ENCODE assay signal across 13 cellular contexts in genomic region chrX:123846598-123847038, GRCh38. TPM values are rescaled to one million over a fixed set of nuclear protein-coding genes. Genes with fewer than 3 reads are reported as not detected.
A peak's percentile ranks its signal among the peaks of the same experiment; 100 is the strongest.
DNase-seq lines count a peak whose midpoint lies in the region; ATAC-seq and TF ChIP-seq lines count a peak whose summit lies in the region.
"Had no signal": no experiment of that assay in that cellular context is flagged by ENCODE, and none has a peak within 500 bp of the region (broad histone marks: within the 10 kb centered on the region; RNA-seq: fewer than 3 reads in every experiment).

No MANE protein-coding gene starts in this region.

- no peaks in the 10 kb centered on the region for H3K9me3 ChIP-seq in smooth muscle cell (replicated peaks; ENCODE audit: low read depth)
- H3K9me3 ChIP-seq in neural progenitor cell (ENCODE audit: low read depth) = no peaks in the 10 kb centered on the region
- H3K9me3 ChIP-seq: thyroid gland had no signal

- H2AFZ ChIP-seq in smooth muscle cell (ENCODE audit: low read depth) (no peak overlapping the region), neural progenitor cell (replicated peaks) (no peak overlapping the region)

- H3K36me3 ChIP-seq in smooth muscle cell (ENCODE audit: low read depth) = no peaks in the 10 kb centered on the region
- H3K36me3 ChIP-seq in neural progenitor cell = no peaks in the 10 kb centered on the region
- H3K36me3 ChIP-seq: thyroid gland had no signal

- no peaks in the 10 kb centered on the region for H4K20me1 ChIP-seq in smooth muscle cell (ENCODE audit: low read depth)
- H4K20me1 ChIP-seq in neural progenitor cell (ENCODE audit: low read depth) = no peaks in the 10 kb centered on the region

- H3K4me3 ChIP-seq in choroid plexus epithelial cell (ENCODE audit: low read depth, low read length) (no peak overlapping the region), smooth muscle cell (no peak overlapping the region), neural progenitor cell (no peak overlapping the region)
- H3K4me3 ChIP-seq: thyroid gland had no signal

- H3K4me1 Mint-ChIP-seq in activated CD4-positive, alpha-beta T cell treated with anti-CD3 and anti-CD28 coated beads for 36 hours = peaks cover 3% of the 10 kb centered on the region
- peaks cover 7% of the 10 kb centered on the region for H3K4me1 Mint-ChIP-seq in neural progenitor cell

- CTCF ChIA-PET in activated CD4-positive, alpha-beta T cell treated with anti-CD3 and anti-CD28 coated beads for 36 hours (lab: Charles Lee) = no interaction called here

- H3K27me3 ChIP-seq in smooth muscle cell (ENCODE audit: low read depth) = no peaks in the 10 kb centered on the region
- H3K27me3 ChIP-seq in neural progenitor cell = no peaks in the 10 kb centered on the region
- H3K27me3 ChIP-seq: thyroid gland had no signal

- no peak overlapping the region for H3K4me3 Mint-ChIP-seq in activated CD4-positive, alpha-beta T cell treated with anti-CD3 and anti-CD28 coated beads for 36 hours
- H3K4me3 Mint-ChIP-seq in neural progenitor cell = no peak overlapping the region
- H3K4me3 Mint-ChIP-seq: activated CD4-positive, alpha-beta memory T cell treated with anti-CD3 and anti-CD28 coated beads, Interleukin-2, amount 10 ng/mL, durations not matched to agents 7 days and 5 days had no signal

- WGBS in smooth muscle cell (ENCODE audit: low lambda C conversion rate) = 57% methylated on average over 7 of the region's 7 CpGs

- POLR2A ChIA-PET in activated CD4-positive, alpha-beta T cell treated with anti-CD3 and anti-CD28 coated beads for 36 hours (lab: Charles Lee) = no interaction called here

- H3F3A ChIP-seq in smooth muscle cell (ENCODE audit: low read depth) (no peaks in the 10 kb centered on the region), neural progenitor cell (ENCODE audit: low read depth) (no peaks in the 10 kb centered on the region)

- H3K27ac ChIP-seq in smooth muscle cell (ENCODE audit: low read depth) (peak overlapping the region; percentile 75), neural progenitor cell (no peak overlapping the region)
- H3K27ac ChIP-seq: thyroid gland had no signal

- no peak for ATAC-seq in activated CD4-positive, alpha-beta T cell treated with anti-CD3 and anti-CD28 coated beads for 36 hours
- ATAC-seq in GM21423 (IDR thresholded peaks at IDR 0.05; ENCODE audit: unreplicated experiment) = no peak

- intact Hi-C loops in activated CD4-positive, alpha-beta T cell treated with anti-CD3 and anti-CD28 coated beads for 36 hours (cut with DNase I, micrococcal nuclease) = no loop called here

- H3K9ac ChIP-seq in smooth muscle cell (ENCODE audit: low read depth) = no peak overlapping the region
- H3K9ac ChIP-seq in neural progenitor cell = no peak overlapping the region

- no peaks in the 10 kb centered on the region for H3K27me3 Mint-ChIP-seq in activated CD4-positive, alpha-beta T cell treated with anti-CD3 and anti-CD28 coated beads for 36 hours
- peaks cover 4% of the 10 kb centered on the region for H3K27me3 Mint-ChIP-seq in neural progenitor cell (ENCODE audit: insufficient read depth, low read depth)

- TF ChIP-seq CTCF in choroid plexus epithelial cell (conservative IDR thresholded peaks at IDR 0.05; ENCODE audit: low read depth, low read length) (no peak), smooth muscle cell (IDR thresholded peaks at IDR 0.05; ENCODE audit: borderline replicate concordance, insufficient read depth, poor library complexity, severe bottlenecking) (no peak), neural progenitor cell (IDR thresholded peaks at IDR 0.05) (no peak)

- H3K36me3 Mint-ChIP-seq in activated CD4-positive, alpha-beta T cell treated with anti-CD3 and anti-CD28 coated beads for 36 hours (ENCODE audit: low read depth) = no peaks in the 10 kb centered on the region
- H3K36me3 Mint-ChIP-seq in neural progenitor cell = no peaks in the 10 kb centered on the region

- no peak overlapping the region for H3K27ac Mint-ChIP-seq in activated CD4-positive, alpha-beta T cell treated with anti-CD3 and anti-CD28 coated beads for 36 hours
- no peak overlapping the region for H3K27ac Mint-ChIP-seq in neural progenitor cell
- H3K27ac Mint-ChIP-seq: activated CD4-positive, alpha-beta memory T cell treated with anti-CD3 and anti-CD28 coated beads, Interleukin-2, amount 10 ng/mL, durations not matched to agents 7 days and 5 days had no signal

- peak; percentile 18 for DNase-seq in activated CD4-positive, alpha-beta T cell treated with anti-CD3 and anti-CD28 coated beads for 48 hours
- no peak for DNase-seq in activated CD4-positive, alpha-beta T cell treated with anti-CD3 and anti-CD28 coated beads for 36 hours
- DNase-seq in OCI-M1 (lab: John Stamatoyannopoulos, UW) (peak; percentile 38), choroid plexus epithelial cell (ENCODE audit: low read depth) (peak; percentile 75), smooth muscle cell (lab: John Stamatoyannopoulos, UW; ENCODE audit: unreplicated experiment) (peak; percentile 2), neural progenitor cell (ENCODE audit: low spot score) (no peak), inferior parietal cortex (ENCODE audit: extremely low spot score) (no peak)
- DNase-seq: activated CD4-positive, alpha-beta memory T cell treated with anti-CD3 and anti-CD28 coated beads, Interleukin-2, amount 10 ng/mL, durations not matched to agents 7 days and 5 days; activated gamma-delta T cell treated with Interleukin-2 at 50 U/mL for 16 hours; NCI-H1092; NCI-H446; thyroid gland had no signal

- H3K79me2 ChIP-seq in smooth muscle cell (ENCODE audit: low read depth) = no peaks in the 10 kb centered on the region
- H3K79me2 ChIP-seq in neural progenitor cell (ENCODE audit: low read depth) = no peaks in the 10 kb centered on the region

- H3K4me2 ChIP-seq in smooth muscle cell = peak overlapping the region; percentile 18
- no peak overlapping the region for H3K4me2 ChIP-seq in neural progenitor cell

- no peaks in the 10 kb centered on the region for H3K9me3 Mint-ChIP-seq in activated CD4-positive, alpha-beta T cell treated with anti-CD3 and anti-CD28 coated beads for 36 hours (ENCODE audit: low read depth)
- peaks cover 2% of the 10 kb centered on the region for H3K9me3 Mint-ChIP-seq in neural progenitor cell
- H3K9me3 Mint-ChIP-seq: activated CD4-positive, alpha-beta memory T cell treated with anti-CD3 and anti-CD28 coated beads, Interleukin-2, amount 10 ng/mL, durations not matched to agents 7 days and 5 days had no signal

- no peaks in the 10 kb centered on the region for H3K4me1 ChIP-seq in smooth muscle cell (ENCODE audit: low read depth)
- no peaks in the 10 kb centered on the region for H3K4me1 ChIP-seq in neural progenitor cell
- H3K4me1 ChIP-seq: thyroid gland had no signal

RNA-seq across cellular contexts. Expression of gene XIAP, which starts 13.2 kb away (rescaled TPM):
- 10 to 100 TPM; 22.8 to 27.7 TPM for total RNA-seq in activated CD4-positive, alpha-beta T cell treated with anti-CD3 and anti-CD28 coated beads for 36 hours
- total RNA-seq in smooth muscle cell (24.5 and 37.7 TPM in 2 replicates), neural progenitor cell (ENCODE audit: low replicate concordance) (26.7 and 44.6 TPM in 2 replicates)
- polyA plus RNA-seq in smooth muscle cell = 8.5 and 12.4 TPM in 2 replicates

Comparison
In these comparisons a context has a peak if more than half of its experiments do, and no peak if none do; other contexts are left out.
1. DNase-seq: peak in activated CD4-positive, alpha-beta T cell treated with anti-CD3 and anti-CD28 coated beads for 48 hours (single experiment), OCI-M1 (single experiment), choroid plexus epithelial cell (single experiment) and smooth muscle cell (single experiment); none in activated CD4-positive, alpha-beta T cell treated with anti-CD3 and anti-CD28 coated beads for 36 hours (single experiment), neural progenitor cell (single experiment) and inferior parietal cortex (single experiment).